ENCODE assay signal across 18 cellular contexts in genomic region chr14:79856357-79856756, GRCh38.
DNase-seq lines count a peak whose midpoint lies in the region; ATAC-seq and TF ChIP-seq lines count a peak whose summit lies in the region.
"Had no signal": no experiment of that assay in that cellular context is flagged by ENCODE, and none has a peak within 500 bp of the region (broad histone marks: within the 10 kb centered on the region; RNA-seq: fewer than 3 reads in every experiment).

No MANE protein-coding gene starts in this region.

- DNase-seq in AG04449 (ENCODE audit: low read depth, low spot score) (peak; percentile 14), IMR-90 (peak; percentile 33), choroid plexus epithelial cell (ENCODE audit: low read depth) (peak; percentile 83), iris pigment epithelial cell (ENCODE audit: low read depth) (peak; percentile 19), left lobe of liver (ENCODE audit: low spot score) (no peak), NCI-H526 treated with DMSO at 0.1 percent for 48 hours (lab: John Stamatoyannopoulos, UW) (no peak), NCI-H446 treated with DMSO at 0.1 percent for 48 hours (lab: John Stamatoyannopoulos, UW) (no peak)
- DNase-seq: Calu3; CD4-positive, alpha-beta T cell; DMS79; GDM1; NCI-H1417; NCI-H2029; NCI-H524 treated with DMSO at 0.1 percent for 48 hours; OCI-M1; RPMI8226 had no signal

- intact Hi-C loops in IMR-90 (cut with micrococcal nuclease) = loop anchor here (10.0 kb wide), 1 partner anchor 582 kb away; no protein-coding TSS in a partner anchor

- H3K27ac ChIP-seq in IMR-90 (ENCODE audit: insufficient read depth, low read length) = no peak overlapping the region

- TF ChIP-seq CTCF in AG04449 (IDR thresholded peaks at IDR 0.05; ENCODE audit: insufficient read depth, low read length, missing control alignments) (no peak), IMR-90 (conservative IDR thresholded peaks at IDR 0.05; ENCODE audit: low read depth, low read length) (no peak), choroid plexus epithelial cell (conservative IDR thresholded peaks at IDR 0.05; ENCODE audit: low read depth, low read length) (no peak)

- H3K36me3 ChIP-seq in IMR-90 (ENCODE audit: control insufficient read depth, insufficient read depth, low read length) = no peaks in the 10 kb centered on the region

- no peak overlapping the region for H3K9ac ChIP-seq in IMR-90 (ENCODE audit: low read depth, low read length)

- no CpG with 5 or more reads among the region's 1 CpG for WGBS in IMR-90 (ENCODE audit: extremely low coverage in 2 of 2, insufficient read length in 1 of 2), 2 experiments

- H3K4me3 ChIP-seq in AG04449 (ENCODE audit: low read depth, low read length) (no peak overlapping the region), IMR-90 (ENCODE audit: insufficient read depth, low read depth, low read length) (no peak overlapping the region), choroid plexus epithelial cell (ENCODE audit: low read depth, low read length) (no peak overlapping the region)

- no peak overlapping the region for H2BK5ac ChIP-seq in IMR-90 (ENCODE audit: low read depth, low read length, poor library complexity, severe bottlenecking)

- POLR2A ChIA-PET in AG04449 (lab: Yijun Ruan, JAX) = no interaction called here
- POLR2A ChIA-PET in IMR-90 (lab: Charles Lee; ENCODE audit: unreplicated experiment) = no interaction called here

- H4K91ac ChIP-seq in IMR-90 (ENCODE audit: insufficient read depth, low read depth, low read length) = no peak overlapping the region

- in situ Hi-C loops in IMR-90 (cut with MboI; ENCODE audit: low sequenced_read_pairs) = no loop called here

- H3K18ac ChIP-seq in IMR-90 (ENCODE audit: low read depth, low read length) = no peak overlapping the region

- H3K27me3 ChIP-seq in IMR-90 (ENCODE audit: control insufficient read depth, insufficient read depth, low read length) = no peaks in the 10 kb centered on the region

- H3K56ac ChIP-seq in IMR-90 (ENCODE audit: extremely low read depth, insufficient read depth, low read length) = no peak overlapping the region

- H2AFZ ChIP-seq in IMR-90 (replicated peaks; ENCODE audit: low read length, poor library complexity) = no peak overlapping the region

- H3K23ac ChIP-seq in IMR-90 (ENCODE audit: low read depth, low read length) = no peak overlapping the region

- no peaks in the 10 kb centered on the region for H4K20me1 ChIP-seq in IMR-90 (ENCODE audit: insufficient read depth, low read length)

- no peak overlapping the region for H3K4me2 ChIP-seq in IMR-90 (ENCODE audit: low read depth, low read length)

- no peak overlapping the region for H2BK15ac ChIP-seq in IMR-90 (ENCODE audit: low read depth, low read length)

- dilution Hi-C loops in IMR-90 (cut with HindIII; ENCODE audit: low sequenced_read_pairs, unreplicated experiment) = no loop called here

- CTCF ChIA-PET in AG04449 (lab: Yijun Ruan, JAX) = interaction anchor here (0.8 to 1.3 kb wide), 2 partner anchors 10 kb away, joined by 3 to 4 read pairs; no protein-coding TSS in a partner anchor
- CTCF ChIA-PET in IMR-90 (lab: Yijun Ruan, JAX) = interaction anchor here (1.4 kb wide), 1 partner anchor 8 kb away, joined by 5 read pairs; no protein-coding TSS in a partner anchor

- H3K14ac ChIP-seq in IMR-90 (replicated peaks; ENCODE audit: low read depth, low read length) = no peak overlapping the region

- no peak overlapping the region for H3K4ac ChIP-seq in IMR-90 (ENCODE audit: low read depth, low read length)

- H3K4me1 ChIP-seq in IMR-90 (ENCODE audit: control insufficient read depth, insufficient read depth, low read length) = no peaks in the 10 kb centered on the region

- H2BK20ac ChIP-seq in IMR-90 (ENCODE audit: low read depth, low read length) = no peak overlapping the region

- H2AK9ac ChIP-seq in IMR-90 (replicated peaks; ENCODE audit: low read depth, low read length, poor library complexity) = no peak overlapping the region

- H2BK120ac ChIP-seq in IMR-90 (ENCODE audit: low read depth, low read length) = no peak overlapping the region

- BruUV-seq in IMR-90 (replicated peaks; lab: Mats Ljungman, UMichigan) = no TSS peak

- H4K8ac ChIP-seq in IMR-90 (ENCODE audit: low read depth in 2 of 2, low read length in 2 of 2) = no peak overlapping the region

- no peak overlapping the region for H2AK5ac ChIP-seq in IMR-90 (ENCODE audit: low read depth, low read length)

- no peaks in the 10 kb centered on the region for H3K9me1 ChIP-seq in IMR-90 (ENCODE audit: insufficient read depth, low read length)

- no peaks in the 10 kb centered on the region for H3K9me3 ChIP-seq in IMR-90 (ENCODE audit: control insufficient read depth, insufficient read depth, low read length)

- ATAC-seq in IMR-90 (ENCODE audit: low read depth) (no peak), GM19395 (IDR thresholded peaks at IDR 0.05; ENCODE audit: unreplicated experiment) (no peak), left lobe of liver (no peak)
- ATAC-seq: HepG2 had no signal

- H3K79me1 ChIP-seq in IMR-90 (ENCODE audit: low read depth in 1 of 2, low read length in 2 of 2) = no peaks in the 10 kb centered on the region

- no peak for TF ChIP-seq POLR2A in IMR-90 (IDR thresholded peaks at IDR 0.05; ENCODE audit: low read depth, low read length)

- TF ChIP-seq RAD21 in IMR-90 (IDR thresholded peaks at IDR 0.05; ENCODE audit: low read length) = no peak

- no peak overlapping the region for H4K5ac ChIP-seq in IMR-90 (ENCODE audit: low read depth, low read length)

TF ChIP-seq in IMR-90, 13 proteins besides CTCF, POLR2A, EP300 and RAD21:
- TF ChIP-seq BHLHE40 (IDR thresholded peaks at IDR 0.05; ENCODE audit: low read depth, low read length) (no peak), MAZ (IDR thresholded peaks at IDR 0.05; ENCODE audit: borderline replicate concordance, low read depth, low read length) (no peak), CHD1 (IDR thresholded peaks at IDR 0.05; ENCODE audit: low read depth, low read length) (no peak), MXI1 (IDR thresholded peaks at IDR 0.05; ENCODE audit: borderline replicate concordance, low read depth, low read length) (no peak), FOS (IDR thresholded peaks at IDR 0.05; ENCODE audit: low read depth, low read length) (no peak), CEBPB (IDR thresholded peaks at IDR 0.05; ENCODE audit: low read depth, low read length) (no peak), NFE2L2 (IDR thresholded peaks at IDR 0.05; ENCODE audit: low read depth, low read length) (no peak), RCOR1 (IDR thresholded peaks at IDR 0.05; ENCODE audit: insufficient replicate concordance, low read length) (no peak), RFX5 (IDR thresholded peaks at IDR 0.05; ENCODE audit: low read depth, low read length) (no peak), SMC3 (IDR thresholded peaks at IDR 0.05; ENCODE audit: low read depth, low read length) (no peak), MAFK (IDR thresholded peaks at IDR 0.05; ENCODE audit: low read depth, low read length) (no peak)
- TF ChIP-seq, protein P1, sequence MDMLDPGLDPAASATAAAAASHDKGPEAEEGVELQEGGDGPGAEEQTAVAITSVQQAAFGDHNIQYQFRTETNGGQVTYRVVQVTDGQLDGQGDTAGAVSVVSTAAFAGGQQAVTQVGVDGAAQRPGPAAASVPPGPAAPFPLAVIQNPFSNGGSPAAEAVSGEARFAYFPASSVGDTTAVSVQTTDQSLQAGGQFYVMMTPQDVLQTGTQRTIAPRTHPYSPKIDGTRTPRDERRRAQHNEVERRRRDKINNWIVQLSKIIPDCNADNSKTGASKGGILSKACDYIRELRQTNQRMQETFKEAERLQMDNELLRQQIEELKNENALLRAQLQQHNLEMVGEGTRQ (IDR thresholded peaks at IDR 0.05; ENCODE audit: low read depth, low read length) = no peak
- TF ChIP-seq, protein P2, sequence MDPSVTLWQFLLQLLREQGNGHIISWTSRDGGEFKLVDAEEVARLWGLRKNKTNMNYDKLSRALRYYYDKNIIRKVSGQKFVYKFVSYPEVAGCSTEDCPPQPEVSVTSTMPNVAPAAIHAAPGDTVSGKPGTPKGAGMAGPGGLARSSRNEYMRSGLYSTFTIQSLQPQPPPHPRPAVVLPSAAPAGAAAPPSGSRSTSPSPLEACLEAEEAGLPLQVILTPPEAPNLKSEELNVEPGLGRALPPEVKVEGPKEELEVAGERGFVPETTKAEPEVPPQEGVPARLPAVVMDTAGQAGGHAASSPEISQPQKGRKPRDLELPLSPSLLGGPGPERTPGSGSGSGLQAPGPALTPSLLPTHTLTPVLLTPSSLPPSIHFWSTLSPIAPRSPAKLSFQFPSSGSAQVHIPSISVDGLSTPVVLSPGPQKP (IDR thresholded peaks at IDR 0.05; ENCODE audit: borderline replicate concordance, low read depth, low read length) = no peak

Comparison
In these comparisons a context has a peak if more than half of its experiments do, and no peak if none do; other contexts are left out.
1. DNase-seq: peak in AG04449 (single experiment), IMR-90 (single experiment), choroid plexus epithelial cell (single experiment) and iris pigment epithelial cell (single experiment); none in left lobe of liver (single experiment), NCI-H526 treated with DMSO at 0.1 percent for 48 hours (single experiment) and NCI-H446 treated with DMSO at 0.1 percent for 48 hours (single experiment).